Comparison of ENCODE assay signal across 3 cellular contexts in genomic region chr5:89243611-89244010, GRCh38.
"Had no signal": no experiment of that assay in that cellular context is flagged by ENCODE, and none has a peak within 500 bp of the region (broad histone marks: within the 10 kb centered on the region; RNA-seq: fewer than 3 reads in every experiment).

No MANE protein-coding gene starts in this region.

- ATAC-seq: GM12878 had no signal

- DNase-seq: GDM1, GF-D8 had no signal
